ENCODE assay signal across 18 cellular contexts in genomic region chr11:69196322-69197169, GRCh38. TPM values are rescaled to one million over a fixed set of nuclear protein-coding genes. Genes with fewer than 3 reads are reported as not detected.
"Had no signal": no experiment of that assay in that cellular context is flagged by ENCODE, and none has a peak within 500 bp of the region (broad histone marks: within the 10 kb centered on the region; RNA-seq: fewer than 3 reads in every experiment).

No MANE protein-coding gene starts in this region.

- H3K27me3 ChIP-seq: left lung, pancreas, thyroid gland, vagina had no signal

- H3K9me3 ChIP-seq: left lung, pancreas, stomach, thyroid gland, vagina had no signal

- H3K27ac Mint-ChIP-seq: naive thymus-derived CD4-positive, alpha-beta T cell; stimulated activated memory B cell treated with anti-CD40 and anti-IgM and Interleukin-4, amounts not matched to agents 10 μg/mL and 1 μg/mL and 100 μg/mL, for 72 hours had no signal

- H3K27ac ChIP-seq: dorsolateral prefrontal cortex, left lung, pancreas, stomach, thyroid gland, vagina had no signal

- H3K4me3 Mint-ChIP-seq: naive thymus-derived CD4-positive, alpha-beta T cell; nephron; stimulated activated memory B cell treated with anti-CD40 and anti-IgM and Interleukin-4, amounts not matched to agents 10 μg/mL and 1 μg/mL and 100 μg/mL, for 72 hours had no signal

- ATAC-seq: left lung; naive thymus-derived CD4-positive, alpha-beta T cell; sciatic nerve; stimulated activated memory B cell treated with anti-CD40 and anti-IgM and Interleukin-4, amounts not matched to agents 10 μg/mL and 1 μg/mL and 100 μg/mL, for 72 hours had no signal

- H3K4me3 ChIP-seq: dorsolateral prefrontal cortex, left lung, pancreas, stomach, thyroid gland, vagina had no signal

- H3K4me1 ChIP-seq: left lung, pancreas, stomach, vagina had no signal

- H3K36me3 ChIP-seq: left lung, pancreas, stomach, thyroid gland, vagina had no signal

- DNase-seq: dorsolateral prefrontal cortex; effector CD4-positive, alpha-beta T cell; left lung; mesenchymal stem cell; midbrain; naive thymus-derived CD4-positive, alpha-beta T cell; occipital lobe; pancreas; stimulated activated CD4-positive, alpha-beta T cell treated with anti-CD3 and anti-CD28 coated beads, Interleukin-2, amount 100 ng/mL, for 24 hours; stimulated activated CD4-positive, alpha-beta T cell treated with anti-CD3 and anti-CD28 coated beads, Interleukin-4, amount 100 ng/mL, for 24 hours; stomach; thyroid gland; trophoblast cell had no signal

RNA-seq across cellular contexts. Expression of gene SMIM38, which starts 40.8 kb away (rescaled TPM):
- polyA plus RNA-seq: keratinocyte; naive thymus-derived CD4-positive, alpha-beta T cell had no signal
